11 cellular contexts compared by ENCODE assay signal in the genomic region with DNA sequence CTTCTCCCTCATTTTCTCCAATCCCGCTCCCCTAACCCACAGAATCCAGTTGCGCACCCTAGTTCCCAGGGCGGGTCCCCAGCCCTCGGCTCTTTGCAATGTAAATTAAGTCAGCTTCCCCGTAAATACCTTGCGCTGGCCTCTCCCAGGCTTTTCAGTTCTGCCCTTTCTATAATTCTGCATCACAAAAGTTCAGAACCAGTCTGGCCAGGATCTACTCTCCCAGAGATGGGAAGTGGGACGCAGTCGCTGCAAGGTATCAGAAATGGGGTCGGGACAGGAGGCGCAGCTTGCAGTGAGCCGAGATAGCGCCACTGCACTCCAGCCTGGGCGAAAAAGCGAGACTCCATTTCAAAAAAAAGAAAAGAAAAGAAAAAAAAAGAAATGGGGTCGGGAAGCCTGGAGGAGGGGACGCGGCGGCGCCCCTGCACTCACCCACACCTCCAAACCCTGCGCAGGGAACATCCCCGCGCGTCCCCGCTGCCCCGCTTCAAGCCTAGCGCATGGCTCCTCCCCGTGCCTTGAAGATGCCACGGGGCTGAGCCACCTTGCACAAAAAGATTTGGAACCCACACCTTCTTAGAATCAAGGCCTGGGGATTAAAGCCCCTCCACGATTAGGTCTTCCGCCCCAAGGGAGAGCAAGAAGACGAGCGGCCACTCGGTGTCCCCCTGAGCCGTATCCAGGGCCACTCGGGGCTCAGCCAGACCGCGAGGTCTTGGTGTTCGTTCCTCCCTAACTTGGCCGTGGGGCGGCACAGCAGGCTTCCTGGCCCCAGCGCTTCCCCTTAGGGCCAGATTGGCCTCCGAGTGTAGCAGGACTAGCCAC. TPM values are rescaled to one million over a fixed set of nuclear protein-coding genes. Genes with fewer than 3 reads are reported as not detected.
DNase-seq lines count a peak whose midpoint lies in the region; ATAC-seq and TF ChIP-seq lines count a peak whose summit lies in the region.
"Had no signal": no experiment of that assay in that cellular context is flagged by ENCODE, and none has a peak within 500 bp of the region (broad histone marks: within the 10 kb centered on the region; RNA-seq: fewer than 3 reads in every experiment).

No MANE protein-coding gene starts in this region.

- H3K4me1 ChIP-seq in colonic mucosa: no peaks in the 10 kb centered on the region

- H3K27ac ChIP-seq in colonic mucosa: no peak overlapping the region

- peak; percentile 24 for DNase-seq in activated T-cell treated with anti-CD3 and anti-CD28 coated beads, Interleukin-2, amount 50 U/mL, for 1 hour
- DNase-seq in activated T-cell treated with anti-CD3 and anti-CD28 coated beads for 4 hours (no peak), left kidney (ENCODE audit: low read depth, low spot score) (peak; percentile 27), superior temporal gyrus (ENCODE audit: extremely low spot score) (peak; percentile 5), colonic mucosa (no peak), EL (no peak), COLO668 (lab: John Stamatoyannopoulos, UW; ENCODE audit: unreplicated experiment) (no peak)
- DNase-seq in activated naive CD4-positive, alpha-beta T cell treated with anti-CD3 and anti-CD28 coated beads, Interleukin-2, amount 50 U/mL, for 72 hours (ENCODE audit: low spot score in 2 of 2): peak in 1 of 2 donors; percentile 13
- DNase-seq: effector CD4-positive, alpha-beta T cell; NCI-H345 had no signal

- intact Hi-C loops in colonic mucosa (cut with DNase I): no loop called here

- peaks cover 0 to 5% of the 10 kb centered on the region in 2 donors for H3K36me3 Mint-ChIP-seq in activated naive CD4-positive, alpha-beta T cell treated with anti-CD3 and anti-CD28 coated beads, Interleukin-2, amount 50 U/mL, for 72 hours

- H3K9ac ChIP-seq in colonic mucosa (ENCODE audit: low read depth in 2 of 2, low read length in 2 of 2): no peak overlapping the region

- no peaks in the 10 kb centered on the region for H3K9me3 ChIP-seq in colonic mucosa

- no peak overlapping the region for H3K27ac Mint-ChIP-seq in activated naive CD4-positive, alpha-beta T cell treated with anti-CD3 and anti-CD28 coated beads, Interleukin-2, amount 50 U/mL, for 72 hours

- peak; percentile 47 to 73 for ATAC-seq in activated naive CD4-positive, alpha-beta T cell treated with anti-CD3 and anti-CD28 coated beads, Interleukin-2, amount 50 U/mL, for 72 hours

- peaks cover 3% of the 10 kb centered on the region for H3K27me3 ChIP-seq in colonic mucosa

- H3K36me3 ChIP-seq in colonic mucosa: no peaks in the 10 kb centered on the region

- H3K9me3 Mint-ChIP-seq in activated naive CD4-positive, alpha-beta T cell treated with anti-CD3 and anti-CD28 coated beads, Interleukin-2, amount 50 U/mL, for 72 hours: no peaks in the 10 kb centered on the region

- H3K4me3 ChIP-seq in colonic mucosa: no peak overlapping the region

- no peak for TF ChIP-seq CTCF in colonic mucosa (IDR thresholded peaks at IDR 0.05)

RNA-seq across cellular contexts. Expression of gene ITLN2, which starts 27.2 kb away (rescaled TPM):
- not detected for total RNA-seq in activated naive CD4-positive, alpha-beta T cell treated with anti-CD3 and anti-CD28 coated beads, Interleukin-2, amount 50 U/mL, for 72 hours
- total RNA-seq in colonic mucosa: not detected
- total RNA-seq: myocyte had no signal

RNA-seq across cellular contexts. Expression of gene F11R, which starts 39.2 kb away (rescaled TPM):
- 10 to 100 TPM; 26.0 to 63.6 TPM for total RNA-seq in activated naive CD4-positive, alpha-beta T cell treated with anti-CD3 and anti-CD28 coated beads, Interleukin-2, amount 50 U/mL, for 72 hours
- 100 to 1,000 TPM; 134 to 179 TPM for total RNA-seq in colonic mucosa

RNA-seq across cellular contexts. Expression of gene TSTD1, which starts 57.0 kb away (rescaled TPM):
- 10 to 100 TPM; 59.3 to 66.8 TPM for total RNA-seq in activated naive CD4-positive, alpha-beta T cell treated with anti-CD3 and anti-CD28 coated beads, Interleukin-2, amount 50 U/mL, for 72 hours
- total RNA-seq in colonic mucosa: 10 to 100 TPM; 74.7 to 87.8 TPM

Comparison
In these comparisons a context has a peak if more than half of its experiments do, and no peak if none do; other contexts are left out.
1. DNase-seq: peak in activated T-cell treated with anti-CD3 and anti-CD28 coated beads, Interleukin-2, amount 50 U/mL, for 1 hour (single experiment), left kidney (single experiment) and superior temporal gyrus (single experiment); none in activated T-cell treated with anti-CD3 and anti-CD28 coated beads for 4 hours (single experiment), colonic mucosa (single experiment), EL (single experiment) and COLO668 (single experiment).